12 cellular contexts compared by ENCODE assay signal in the genomic region with DNA sequence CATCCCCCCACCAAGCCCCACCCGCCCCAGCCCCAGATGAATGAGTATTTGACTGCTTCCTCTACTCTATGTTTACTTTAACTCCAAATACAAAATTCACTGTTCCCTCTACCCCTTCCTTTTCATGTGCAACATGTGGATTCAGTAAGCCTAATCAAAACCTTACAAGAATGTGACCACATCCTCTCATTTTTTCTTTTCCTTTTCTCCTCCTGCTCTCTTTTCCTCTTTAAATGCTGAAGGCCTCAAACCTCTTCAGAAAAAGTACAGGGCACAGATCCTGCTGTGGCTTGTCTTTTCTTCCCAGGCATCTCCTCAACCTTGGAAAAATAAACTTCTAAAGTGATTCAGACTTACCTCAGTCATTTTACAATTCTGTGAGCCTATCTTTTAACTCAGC.
DNase-seq lines count a peak whose midpoint lies in the region; ATAC-seq and TF ChIP-seq lines count a peak whose summit lies in the region.
"Had no signal": no experiment of that assay in that cellular context is flagged by ENCODE, and none has a peak within 500 bp of the region (broad histone marks: within the 10 kb centered on the region; RNA-seq: fewer than 3 reads in every experiment).

No MANE protein-coding gene starts in this region.

- peaks cover 2% of the 10 kb centered on the region for H3K9me3 Mint-ChIP-seq in activated CD8-positive, alpha-beta memory T cell treated with anti-CD3 and anti-CD28 coated beads, Interleukin-2, amount 10 ng/mL, durations not matched to agents 7 days and 5 days (ENCODE audit: low read depth)
- no peaks in the 10 kb centered on the region for H3K9me3 Mint-ChIP-seq in stimulated activated effector memory CD8-positive, alpha-beta T cell treated with anti-CD3 and anti-CD28 coated beads, Interleukin-12 subunit alpha, Interleukin-12 subunit beta, amount 100 ng/mL, for 72 hours

- no peaks in the 10 kb centered on the region for H3K4me1 ChIP-seq in thyroid gland
- H3K4me1 ChIP-seq: left lung had no signal

- intact Hi-C loops in thyroid gland (cut with DNase I) = no loop called here

- CTCF ChIA-PET in activated CD8-positive, alpha-beta memory T cell treated with anti-CD3 and anti-CD28 coated beads, Interleukin-2, amount 10 ng/mL, durations not matched to agents 7 days and 5 days (lab: Charles Lee) = no interaction called here

- TF ChIP-seq CTCF in thyroid gland (IDR thresholded peaks at IDR 0.05) = no peak

- H3K4me3 ChIP-seq in thyroid gland (replicated peaks in 1 of 3) = no peak overlapping the region
- H3K4me3 ChIP-seq: left lung had no signal

- WGBS in thyroid gland, 2 donors = 82 to 100% methylated on average over 1 of the region's 1 CpG

- no peak for ATAC-seq in activated CD8-positive, alpha-beta memory T cell treated with anti-CD3 and anti-CD28 coated beads, Interleukin-2, amount 10 ng/mL, durations not matched to agents 7 days and 5 days
- no peak for ATAC-seq in T-helper 17 cell
- no peak for ATAC-seq in stimulated activated effector memory CD8-positive, alpha-beta T cell treated with anti-CD3 and anti-CD28 coated beads, Interleukin-12 subunit alpha, Interleukin-12 subunit beta, amount 100 ng/mL, for 72 hours
- ATAC-seq: left lung, sciatic nerve had no signal

- H3K4me3 Mint-ChIP-seq in activated CD8-positive, alpha-beta memory T cell treated with anti-CD3 and anti-CD28 coated beads, Interleukin-2, amount 10 ng/mL, durations not matched to agents 7 days and 5 days = no peak overlapping the region
- H3K4me3 Mint-ChIP-seq in T-helper 17 cell = no peak overlapping the region
- H3K4me3 Mint-ChIP-seq in stimulated activated effector memory CD8-positive, alpha-beta T cell treated with anti-CD3 and anti-CD28 coated beads, Interleukin-12 subunit alpha, Interleukin-12 subunit beta, amount 100 ng/mL, for 72 hours = no peak overlapping the region

- no peaks in the 10 kb centered on the region for H3K27me3 ChIP-seq in thyroid gland
- H3K27me3 ChIP-seq: left lung had no signal

- H3K27ac Mint-ChIP-seq in activated CD8-positive, alpha-beta memory T cell treated with anti-CD3 and anti-CD28 coated beads, Interleukin-2, amount 10 ng/mL, durations not matched to agents 7 days and 5 days = peak overlapping the region; percentile 70
- peak overlapping the region; percentile 69 for H3K27ac Mint-ChIP-seq in T-helper 17 cell
- H3K27ac Mint-ChIP-seq in stimulated activated effector memory CD8-positive, alpha-beta T cell treated with anti-CD3 and anti-CD28 coated beads, Interleukin-12 subunit alpha, Interleukin-12 subunit beta, amount 100 ng/mL, for 72 hours = peak overlapping the region; percentile 3

- no peak overlapping the region for H3K27ac ChIP-seq in thyroid gland
- H3K27ac ChIP-seq: left lung had no signal

- TF ChIP-seq POLR2A in thyroid gland (IDR thresholded peaks at IDR 0.05) = no peak

- DNase-seq in activated CD8-positive, alpha-beta memory T cell treated with anti-CD3 and anti-CD28 coated beads, Interleukin-2, amount 10 ng/mL, durations not matched to agents 7 days and 5 days = no peak
- no peak for DNase-seq in activated CD8-positive, alpha-beta memory T cell treated with anti-CD3 and anti-CD28 coated beads for 24 hours
- DNase-seq in T-helper 17 cell (no peak), fibroblast of gingiva (ENCODE audit: low read depth) (peak; percentile 81), DMS79 (lab: John Stamatoyannopoulos, UW) (no peak), thyroid gland (no peak), NCI-H1105 treated with DMSO at 0.1 percent for 48 hours (lab: John Stamatoyannopoulos, UW) (no peak)
- no peak for DNase-seq in stimulated activated effector memory CD8-positive, alpha-beta T cell treated with anti-CD3 and anti-CD28 coated beads, Interleukin-12 subunit alpha, Interleukin-12 subunit beta, amount 100 ng/mL, for 72 hours (ENCODE audit: low spot score in 2 of 2)
- DNase-seq: AML-193, left lung, NCI-H146 had no signal

- peaks cover 50% of the 10 kb centered on the region for H3K36me3 Mint-ChIP-seq in activated CD8-positive, alpha-beta memory T cell treated with anti-CD3 and anti-CD28 coated beads, Interleukin-2, amount 10 ng/mL, durations not matched to agents 7 days and 5 days
- H3K36me3 Mint-ChIP-seq in T-helper 17 cell (ENCODE audit: low read depth) = peaks cover 10% of the 10 kb centered on the region
- peaks cover 87% of the 10 kb centered on the region for H3K36me3 Mint-ChIP-seq in stimulated activated effector memory CD8-positive, alpha-beta T cell treated with anti-CD3 and anti-CD28 coated beads, Interleukin-12 subunit alpha, Interleukin-12 subunit beta, amount 100 ng/mL, for 72 hours

- H3K27me3 Mint-ChIP-seq in activated CD8-positive, alpha-beta memory T cell treated with anti-CD3 and anti-CD28 coated beads, Interleukin-2, amount 10 ng/mL, durations not matched to agents 7 days and 5 days = no peaks in the 10 kb centered on the region
- no peaks in the 10 kb centered on the region for H3K27me3 Mint-ChIP-seq in T-helper 17 cell

- peaks cover 8% of the 10 kb centered on the region for H3K4me1 Mint-ChIP-seq in activated CD8-positive, alpha-beta memory T cell treated with anti-CD3 and anti-CD28 coated beads, Interleukin-2, amount 10 ng/mL, durations not matched to agents 7 days and 5 days
- H3K4me1 Mint-ChIP-seq in T-helper 17 cell = peaks cover 9% of the 10 kb centered on the region
- peaks cover 6% of the 10 kb centered on the region for H3K4me1 Mint-ChIP-seq in stimulated activated effector memory CD8-positive, alpha-beta T cell treated with anti-CD3 and anti-CD28 coated beads, Interleukin-12 subunit alpha, Interleukin-12 subunit beta, amount 100 ng/mL, for 72 hours

- peaks cover 0 to 17% of the 10 kb centered on the region in 2 donors for H3K36me3 ChIP-seq in thyroid gland

- H3K9me3 ChIP-seq in T-helper 17 cell (ENCODE audit: control insufficient read depth, low read length, poor library complexity, severe bottlenecking) (no peaks in the 10 kb centered on the region), thyroid gland (no peaks in the 10 kb centered on the region)
- H3K9me3 ChIP-seq: left lung had no signal

Comparison
In these comparisons a context has a peak if more than half of its experiments do, and no peak if none do; other contexts are left out.
1. H3K27ac Mint-ChIP-seq: peak in every context shown above with its lines; median percentile 70 in activated CD8-positive, alpha-beta memory T cell treated with anti-CD3 and anti-CD28 coated beads, Interleukin-2, amount 10 ng/mL, durations not matched to agents 7 days and 5 days; 69 in T-helper 17 cell; 3 in stimulated activated effector memory CD8-positive, alpha-beta T cell treated with anti-CD3 and anti-CD28 coated beads, Interleukin-12 subunit alpha, Interleukin-12 subunit beta, amount 100 ng/mL, for 72 hours.